ENCODE assay signal across 8 cellular contexts in the genomic region with DNA sequence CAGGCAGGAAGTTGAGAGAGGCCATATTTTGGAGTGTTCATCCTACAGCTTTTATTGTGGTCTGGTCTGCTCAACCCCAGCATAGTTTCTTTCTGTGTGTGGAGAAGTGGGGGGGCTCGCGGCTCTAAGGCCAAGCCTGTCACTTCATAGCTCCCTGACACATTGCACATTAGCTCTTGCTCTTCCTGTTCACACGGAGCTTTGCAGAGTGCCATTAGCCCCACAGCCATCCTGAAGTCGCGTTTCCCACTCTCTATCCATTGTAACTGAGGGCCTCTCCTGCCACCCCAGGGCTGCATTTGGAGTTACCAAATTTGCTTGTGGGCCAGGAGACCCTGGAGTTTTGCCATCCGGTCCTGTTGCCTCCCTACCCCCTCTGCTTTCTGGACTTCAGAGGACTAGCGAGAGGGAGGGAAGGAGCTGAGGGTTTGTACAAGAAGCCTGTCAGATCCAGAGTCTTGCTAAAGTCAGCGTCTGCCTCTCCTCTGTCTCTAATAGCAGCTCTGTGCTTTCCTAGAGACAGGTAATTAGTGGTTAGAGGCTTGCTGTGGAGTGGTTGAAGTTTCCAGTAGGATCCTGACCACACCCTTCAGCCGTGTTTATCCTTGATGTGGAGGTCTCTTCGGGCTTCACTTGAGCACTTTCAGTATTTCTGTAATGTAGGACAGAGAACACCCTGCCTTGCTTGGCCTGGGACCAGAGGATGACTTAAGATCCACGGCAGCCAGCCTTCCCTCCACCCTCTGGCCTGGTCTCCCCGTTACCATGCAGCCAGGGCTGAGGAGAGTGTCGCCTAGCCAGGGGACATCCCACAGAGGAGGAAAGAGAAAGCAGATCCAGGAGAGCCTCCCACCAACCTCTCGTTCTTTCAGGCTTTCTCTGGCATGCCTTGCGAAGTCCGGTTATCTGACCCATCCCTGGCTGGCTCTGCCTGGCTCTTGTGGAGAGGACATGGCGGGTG. TPM values are rescaled to one million over a fixed set of nuclear protein-coding genes. Genes with fewer than 3 reads are reported as not detected.
A peak's percentile ranks its signal among the peaks of the same experiment; 100 is the strongest.
DNase-seq lines count a peak whose midpoint lies in the region; ATAC-seq and TF ChIP-seq lines count a peak whose summit lies in the region.

No MANE protein-coding gene starts in this region.

- 18% methylated on average over 17 of the region's 17 CpGs for WGBS in prostate gland

- TF ChIP-seq CTCF in AG09319 (IDR thresholded peaks at IDR 0.05; ENCODE audit: low read depth, low read length) (no peak), WI38 (IDR thresholded peaks at IDR 0.05; ENCODE audit: low read depth, low read length) (no peak), prostate gland (IDR thresholded peaks at IDR 0.05) (no peak)

- H3K27me3 ChIP-seq in prostate gland (replicated peaks; ENCODE audit: insufficient read depth), result no peaks in the 10 kb centered on the region

- peak overlapping the region; percentile 43 to 62 for H3K27ac ChIP-seq in prostate gland

- H3K4me3 ChIP-seq in WI38 (ENCODE audit: low read depth, low read length), result peak overlapping the region; percentile 29
- H3K4me3 ChIP-seq in prostate gland, result no peak overlapping the region

- H3K36me3 ChIP-seq in prostate gland, result no peaks in the 10 kb centered on the region

- no peaks in the 10 kb centered on the region for H3K9me3 ChIP-seq in prostate gland

- TF ChIP-seq POLR2A in prostate gland (IDR thresholded peaks at IDR 0.05), result no peak

- DNase-seq in AG09319 (ENCODE audit: extremely low read depth, low read depth) (peak; percentile 68), fibroblast of the conjunctiva (ENCODE audit: low read depth) (peak; percentile 90), prostate gland (ENCODE audit: low spot score) (peak; percentile 31), SW 1271 (lab: John Stamatoyannopoulos, UW) (no peak)
- DNase-seq in effector CD4-positive, alpha-beta T cell, result no peak

- H3K4me1 ChIP-seq in prostate gland (replicated peaks), result no peaks in the 10 kb centered on the region

- intact Hi-C loops in prostate gland (cut with DNase I), result loop anchor here (5.0 to 10.0 kb wide), 3 partner anchors 39 to 667 kb away; a partner anchor contains a TSS

- ATAC-seq in GM18909 (IDR thresholded peaks at IDR 0.05; ENCODE audit: poor library complexity, unreplicated experiment) (peak; percentile 51), HG03342 (IDR thresholded peaks at IDR 0.05; ENCODE audit: unreplicated experiment) (peak; percentile 37)

RNA-seq across cellular contexts. Expression of a gene that starts 14.1 kb away (rescaled TPM):
- 10 to 100 TPM; 12.6 to 17.5 TPM for total RNA-seq in prostate gland

RNA-seq across cellular contexts. Expression of a gene that starts 35.1 kb away (rescaled TPM):
- 10 to 100 TPM; 15.2 to 19.9 TPM for total RNA-seq in prostate gland

RNA-seq across cellular contexts. Expression of a gene that starts 37.5 kb away (rescaled TPM):
- total RNA-seq in prostate gland, result 100 to 1,000 TPM in 1 of 2 donors, 10 to 100 TPM in 1; 29.2 to 192 TPM

RNA-seq across cellular contexts. Expression of a gene that starts 49.0 kb away (rescaled TPM):
- total RNA-seq in prostate gland, result 10 to 100 TPM; 23.9 to 44.0 TPM

RNA-seq across cellular contexts. Expression of a gene that starts 49.3 kb away (rescaled TPM):
- total RNA-seq in prostate gland, result 100 to 1,000 TPM; 141 to 154 TPM

Comparison
In these comparisons a context has a peak if more than half of its experiments do, and no peak if none do; other contexts are left out.
1. DNase-seq: peak in AG09319 (single experiment), fibroblast of the conjunctiva (single experiment) and prostate gland (single experiment); none in effector CD4-positive, alpha-beta T cell (single experiment) and SW 1271 (0 of 2).